Comparison of ENCODE assay signal across 24 cellular contexts in the genomic region with DNA sequence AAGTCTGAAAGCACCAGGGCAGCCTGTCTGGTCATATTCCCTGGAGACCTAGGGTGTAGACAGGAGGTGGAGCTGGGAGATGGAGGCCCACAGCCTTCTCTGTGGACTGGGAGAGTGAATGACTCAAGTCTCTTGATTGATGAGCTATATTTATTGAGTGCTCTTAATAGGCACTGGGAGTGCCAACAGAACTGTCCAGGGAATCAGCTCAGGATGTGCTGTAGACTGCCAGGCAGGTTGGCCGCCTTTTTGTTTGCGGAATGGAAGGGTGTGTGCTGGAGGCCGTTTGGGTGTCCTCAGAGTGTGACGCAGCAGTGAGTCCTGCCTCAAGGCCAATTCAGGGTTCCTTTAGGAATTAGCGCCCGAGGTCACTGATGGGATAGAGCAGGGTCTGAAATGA. TPM values are rescaled to one million over a fixed set of nuclear protein-coding genes. Genes with fewer than 3 reads are reported as not detected.
A peak's percentile ranks its signal among the peaks of the same experiment; 100 is the strongest.
DNase-seq lines count a peak whose midpoint lies in the region; ATAC-seq, FAIRE-seq and TF ChIP-seq lines count a peak whose summit lies in the region.
"Had no signal": no experiment of that assay in that cellular context is flagged by ENCODE, and none has a peak within 500 bp of the region (broad histone marks: within the 10 kb centered on the region; RNA-seq: fewer than 3 reads in every experiment).

No MANE protein-coding gene starts in this region.

- BruUV-seq in HepG2 (replicated peaks; lab: Mats Ljungman, UMichigan), result no TSS peak

- WGBS in right lobe of liver (ENCODE audit: insufficient coverage, low coverage, low lambda C conversion rate, missing lambda C conversion rate), result 50% methylated on average over 1 of the region's 6 CpGs
- 95% methylated on average over 6 of the region's 6 CpGs for WGBS in HepG2 (ENCODE audit: low lambda C conversion rate)

- H3K27ac ChIP-seq in right lobe of liver, result no peak overlapping the region
- no peak overlapping the region for H3K27ac ChIP-seq in HepG2 (ENCODE audit: extremely low read length, insufficient read depth, low read length)
- H3K27ac ChIP-seq: testis had no signal

- no peaks in the 10 kb centered on the region for H3K9me3 Mint-ChIP-seq in central memory CD8-positive, alpha-beta T cell
- H3K9me3 Mint-ChIP-seq in neural crest cell, result no peaks in the 10 kb centered on the region
- H3K9me3 Mint-ChIP-seq: activated CD4-positive, alpha-beta T cell treated with anti-CD3 and anti-CD28 coated beads, Interleukin-2, amount 10 ng/mL, durations not matched to agents 7 days and 5 days; T-cell had no signal

- ATAC-seq in right lobe of liver, result peak in 1 of 4 donors; percentile 55
- no peak for ATAC-seq in HepG2
- ATAC-seq in central memory CD8-positive, alpha-beta T cell (replicated peaks; ENCODE audit: extremely low read depth, poor library complexity, severe bottlenecking), result no peak
- no peak for ATAC-seq in GM18502 (IDR thresholded peaks at IDR 0.05; ENCODE audit: poor library complexity, unreplicated experiment)
- no peak for ATAC-seq in HG03159 (IDR thresholded peaks at IDR 0.05; ENCODE audit: unreplicated experiment)
- ATAC-seq: sciatic nerve, T-cell had no signal

- POLR2A ChIA-PET in HepG2 (lab: Yijun Ruan, JAX), result no interaction called here

- H3K36me3 Mint-ChIP-seq in central memory CD8-positive, alpha-beta T cell (ENCODE audit: insufficient read depth), result peaks cover 81% of the 10 kb centered on the region
- peaks cover 51% of the 10 kb centered on the region for H3K36me3 Mint-ChIP-seq in neural crest cell (ENCODE audit: low read depth)

- in situ Hi-C loops in HepG2 (cut with HindIII; ENCODE audit: extremely low pct_ligation_motif_present, low pct_unique_long_range_greater_than_20kb), result no loop called here

- no peak overlapping the region for H3K4me2 ChIP-seq in HepG2 (ENCODE audit: low read depth, low read length)

- no peaks in the 10 kb centered on the region for H3K79me2 ChIP-seq in HepG2 (ENCODE audit: insufficient read depth, low read length)

- peak in 2 of 3 donors; percentile 42 to 50 for DNase-seq in right lobe of liver
- DNase-seq in HepG2 (ENCODE audit: low spot score), result no peak
- no peak for DNase-seq in central memory CD8-positive, alpha-beta T cell (ENCODE audit: low spot score in 2 of 2)
- no peak for DNase-seq in neural crest cell (ENCODE audit: low read depth, low spot score)
- DNase-seq in NCI-H2171 (lab: John Stamatoyannopoulos, UW), result no peak
- DNase-seq in anterior cingulate cortex (lab: John Stamatoyannopoulos, UW), result no peak
- DNase-seq: activated CD4-positive, alpha-beta T cell treated with anti-CD3 and anti-CD28 coated beads, Interleukin-2, amount 10 ng/mL, durations not matched to agents 7 days and 5 days; activated naive CD4-positive, alpha-beta T cell; C1 segment of cervical spinal cord; cortex of kidney; foreskin melanocyte; hypothalamus; NCI-H1417 treated with DMSO at 0.1 percent for 48 hours; nucleus accumbens; OCI-M1; SHP77 treated with DMSO at 0.1 percent for 48 hours; T-cell; testis had no signal

- TF ChIP-seq RAD21 in HepG2 (CRISPR knock-in tag; IDR thresholded peaks at IDR 0.05), result no peak

- no peak for TF ChIP-seq CTCF in right lobe of liver (IDR thresholded peaks at IDR 0.05)
- no peak for TF ChIP-seq CTCF in HepG2 (CRISPR knock-in tag; IDR thresholded peaks at IDR 0.05)
- TF ChIP-seq CTCF in neural crest cell (conservative IDR thresholded peaks at IDR 0.05), result no peak

- H3K4me1 ChIP-seq in right lobe of liver (peaks cover 0 to 7% (median 0%) of the 10 kb centered on the region in 4 donors), HepG2 (ENCODE audit: insufficient read depth, low read length) (peaks cover 15% of the 10 kb centered on the region)
- H3K4me1 ChIP-seq: testis had no signal

- no peak overlapping the region for H3K4me3 ChIP-seq in right lobe of liver
- H3K4me3 ChIP-seq in HepG2 (replicated peaks in 1 of 3; ENCODE audit: insufficient read depth in 1 of 3, low read depth in 2 of 3, low read length in 3 of 3), result no peak overlapping the region
- H3K4me3 ChIP-seq: lung, testis had no signal

- H3K36me3 ChIP-seq in right lobe of liver (peaks cover 1 to 92% (median 52%) of the 10 kb centered on the region in 4 donors), HepG2 (replicated peaks in 1 of 2; ENCODE audit: control insufficient read depth in 1 of 2, insufficient read depth in 2 of 2, low read length in 2 of 2) (peaks cover 45 to 86% of the 10 kb centered on the region in 2 experiments)

- no peak overlapping the region for H3K4me3 Mint-ChIP-seq in central memory CD8-positive, alpha-beta T cell
- H3K4me3 Mint-ChIP-seq in neural crest cell, result peak overlapping the region; percentile 50
- H3K4me3 Mint-ChIP-seq: activated CD4-positive, alpha-beta T cell treated with anti-CD3 and anti-CD28 coated beads, Interleukin-2, amount 10 ng/mL, durations not matched to agents 7 days and 5 days; T-cell had no signal

- H3K27me3 ChIP-seq in right lobe of liver (no peaks in the 10 kb centered on the region), HepG2 (ENCODE audit: control insufficient read depth in 1 of 2, insufficient read depth in 2 of 2, low read length in 2 of 2) (no peaks in the 10 kb centered on the region)
- H3K27me3 ChIP-seq: testis had no signal

- FAIRE-seq in HepG2 (lab: Jason Lieb, UNC), result no peak
- FAIRE-seq: GM18507, keratinocyte had no signal

- H3K4me1 Mint-ChIP-seq in central memory CD8-positive, alpha-beta T cell, result peaks cover 10% of the 10 kb centered on the region
- H3K4me1 Mint-ChIP-seq in neural crest cell, result no peaks in the 10 kb centered on the region

- CTCF ChIA-PET in HepG2 (lab: Yijun Ruan, JAX; ENCODE audit: low intra/inter-chr PET ratio, low total read pairs), result no interaction called here

- no peaks in the 10 kb centered on the region for H3K27me3 Mint-ChIP-seq in central memory CD8-positive, alpha-beta T cell
- no peaks in the 10 kb centered on the region for H3K27me3 Mint-ChIP-seq in neural crest cell (ENCODE audit: low read depth)
- H3K27me3 Mint-ChIP-seq: activated CD4-positive, alpha-beta T cell treated with anti-CD3 and anti-CD28 coated beads, Interleukin-2, amount 10 ng/mL, durations not matched to agents 7 days and 5 days; T-cell had no signal

- H3K27ac Mint-ChIP-seq in central memory CD8-positive, alpha-beta T cell (ENCODE audit: low read depth), result peak overlapping the region; percentile 58
- H3K27ac Mint-ChIP-seq in neural crest cell (ENCODE audit: unreplicated experiment), result no peak overlapping the region
- H3K27ac Mint-ChIP-seq: T-cell had no signal

- TF ChIP-seq POLR2A in right lobe of liver (IDR thresholded peaks at IDR 0.05) (no peak), HepG2 (IDR thresholded peaks at IDR 0.05; ENCODE audit: insufficient read depth in 1 of 2, low read depth in 2 of 2, low read length in 2 of 2) (no peak)

- TF ChIP-seq EP300 in HepG2 (IDR thresholded peaks at IDR 0.05; ENCODE audit: low read depth in 2 of 2, low read length in 2 of 2) (no peak), HepG2 (CRISPR knock-in tag; IDR thresholded peaks at IDR 0.05; ENCODE audit: borderline replicate concordance) (no peak)

- intact Hi-C loops in right lobe of liver (cut with DNase I) (no loop called here), HepG2 (cut with micrococcal nuclease; ENCODE audit: unreplicated experiment) (no loop called here)

- H3K9ac ChIP-seq in HepG2 (ENCODE audit: insufficient read depth, low read depth, low read length), result no peak overlapping the region

- no peaks in the 10 kb centered on the region for H3K9me3 ChIP-seq in right lobe of liver
- no peaks in the 10 kb centered on the region for H3K9me3 ChIP-seq in HepG2 (ENCODE audit: low read length)
- H3K9me3 ChIP-seq: testis had no signal

- H2AFZ ChIP-seq in HepG2 (ENCODE audit: low read length), result no peak overlapping the region

- H4K20me1 ChIP-seq in HepG2 (ENCODE audit: insufficient read depth, low read length), result peaks cover 30% of the 10 kb centered on the region

RNA-seq across cellular contexts. Expression of a gene that starts 33.3 kb away (rescaled TPM):
- total RNA-seq in right lobe of liver (10 to 100 TPM; 14.3 to 17.7 (median 15.7) TPM), HepG2 (2016; rRNA removed; fragmentation: Illumina TruSeq; extraction: Trizol) (6.3 and 21.6 TPM in 2 replicates), neural crest cell (42.8 and 46.3 TPM in 2 replicates)
- 5.0 and 6.5 TPM in 2 replicates for total RNA-seq in HepG2 (2016; cell fraction: cytosol; rRNA removed; fragmentation: Illumina TruSeq; extraction: Trizol; ENCODE audit: low read depth)
- total RNA-seq in HepG2 (2016; cell fraction: insoluble cytoplasmic fraction; rRNA removed; fragmentation: Illumina TruSeq; extraction: Trizol), result 5.8 and 22.8 TPM in 2 replicates
- 5.6 and 5.9 TPM in 2 replicates for total RNA-seq in HepG2 (2016; cell fraction: membrane; rRNA removed; fragmentation: Illumina TruSeq; extraction: Trizol)
- total RNA-seq in HepG2 (2016; cell fraction: nucleus; rRNA removed; fragmentation: Illumina TruSeq; extraction: Trizol), result 28.2 and 33.1 TPM in 2 replicates
- polyA plus RNA-seq in HepG2 (2011; rRNA removed), result 22.7 and 27.1 TPM in 2 replicates
- polyA plus RNA-seq in HepG2 (2011; cell fraction: cytosol; rRNA removed), result 9.8 and 11.4 TPM in 2 replicates
- 211 and 287 TPM in 2 replicates for polyA plus RNA-seq in HepG2 (2011; cell fraction: nucleus; rRNA removed)
- 17.9 and 24.4 TPM in 2 replicates for polyA plus RNA-seq in HepG2 (2012)
- polyA plus RNA-seq in HepG2 (2016; cell fraction: cytosol; fragmentation: Illumina TruSeq; extraction: Trizol; ENCODE audit: low read depth), result 1.9 and 2.4 TPM in 2 replicates
- polyA plus RNA-seq in HepG2 (2016; cell fraction: insoluble cytoplasmic fraction; fragmentation: Illumina TruSeq; extraction: Trizol; ENCODE audit: low read depth), result 5.5 and 6.3 TPM in 2 replicates
- polyA plus RNA-seq in HepG2 (2016; cell fraction: membrane; fragmentation: Illumina TruSeq; extraction: Trizol; ENCODE audit: low read depth), result 2.9 and 3.8 TPM in 2 replicates
- polyA plus RNA-seq in HepG2 (2016; cell fraction: nucleus; fragmentation: Illumina TruSeq; extraction: Trizol; ENCODE audit: insufficient read depth, low read depth), result 70.0 and 76.8 TPM in 2 replicates
- 18.6 and 32.0 TPM in 2 replicates for polyA minus RNA-seq in HepG2 (2011; rRNA and poly(A)+ RNA removed; ENCODE audit: low replicate concordance)
- polyA minus RNA-seq in HepG2 (2011; cell fraction: cytosol; rRNA and poly(A)+ RNA removed), result 4.6 and 4.7 TPM in 2 replicates
- 15.3 and 23.9 TPM in 2 replicates for polyA minus RNA-seq in HepG2 (2011; cell fraction: nucleus; rRNA and poly(A)+ RNA removed)

Comparison
In these comparisons a context has a peak if more than half of its experiments do, and no peak if none do; other contexts are left out.
1. DNase-seq: peak in right lobe of liver (2 of 3); none in HepG2 (single experiment), central memory CD8-positive, alpha-beta T cell (0 of 2), neural crest cell (single experiment), NCI-H2171 (single experiment) and anterior cingulate cortex (0 of 58).